16 cellular contexts compared by ENCODE assay signal in the genomic region with DNA sequence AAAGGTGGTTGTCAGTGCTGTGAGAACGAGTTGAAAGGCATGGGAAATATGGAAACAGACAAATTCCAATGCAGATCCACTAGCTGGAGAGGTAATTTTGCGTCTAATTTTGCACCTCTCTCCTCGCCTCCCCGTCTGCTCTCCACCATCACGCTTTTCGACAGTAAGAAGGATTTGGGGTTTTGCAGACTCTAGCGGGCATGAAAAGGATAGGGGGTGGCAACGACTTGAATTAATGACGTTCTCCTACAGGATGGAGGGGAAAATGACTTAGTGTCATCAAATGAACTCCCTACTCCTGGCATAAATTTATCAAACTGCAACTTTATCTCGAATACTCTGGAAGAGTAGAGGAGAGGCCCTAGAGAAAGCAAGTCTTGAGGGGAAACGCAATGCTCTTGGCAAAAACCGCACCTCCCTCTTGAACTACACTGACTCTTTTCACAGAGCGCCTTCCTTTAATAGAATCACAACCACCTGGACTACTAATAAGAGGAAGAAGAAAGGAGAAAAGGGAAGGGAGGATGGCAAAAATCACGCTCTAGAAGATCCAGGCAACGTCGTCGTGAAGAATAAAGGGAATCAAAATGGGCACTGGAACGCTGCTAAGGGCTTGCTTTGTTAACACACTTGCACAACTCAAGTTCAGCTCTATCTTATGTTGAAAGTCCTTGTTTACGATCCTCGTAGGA. TPM values are rescaled to one million over a fixed set of nuclear protein-coding genes. Genes with fewer than 3 reads are reported as not detected.
DNase-seq lines count a peak whose midpoint lies in the region; ATAC-seq, FAIRE-seq and TF ChIP-seq lines count a peak whose summit lies in the region.
"Had no signal": no experiment of that assay in that cellular context is flagged by ENCODE, and none has a peak within 500 bp of the region (broad histone marks: within the 10 kb centered on the region; RNA-seq: fewer than 3 reads in every experiment).

No MANE protein-coding gene starts in this region.

- no peak overlapping the region for H2BK5ac ChIP-seq in H9 (ENCODE audit: insufficient read length, low read length)

- H3K4me3 ChIP-seq in astrocyte of the spinal cord (ENCODE audit: low read depth, low read length), result peak overlapping the region; percentile 33
- peak overlapping the region; percentile 56 for H3K4me3 ChIP-seq in iPS-20b (ENCODE audit: low read length)
- H3K4me3 ChIP-seq in smooth muscle cell, result peak overlapping the region; percentile 28
- peak overlapping the region in 2 of 4 donors; percentile 23 to 49 for H3K4me3 ChIP-seq in pancreas

- H3K9me3 ChIP-seq in H9 (ENCODE audit: control insufficient read depth, low read depth, low read length) (peaks cover 20% of the 10 kb centered on the region), iPS-20b (ENCODE audit: insufficient read depth, low read depth, low read length) (no peaks in the 10 kb centered on the region), smooth muscle cell (replicated peaks; ENCODE audit: low read depth) (no peaks in the 10 kb centered on the region), pancreas (no peaks in the 10 kb centered on the region)

- DNase-seq in H9, result no peak
- no peak for DNase-seq in astrocyte of the spinal cord (ENCODE audit: low read depth, low spot score)
- DNase-seq in smooth muscle cell (lab: John Stamatoyannopoulos, UW; ENCODE audit: unreplicated experiment), result no peak
- no peak for DNase-seq in pancreas
- no peak for DNase-seq in RCC 7860 (ENCODE audit: low spot score)
- DNase-seq in NCI-H128 (lab: John Stamatoyannopoulos, UW; ENCODE audit: unreplicated experiment), result no peak
- DNase-seq: activated naive CD4-positive, alpha-beta T cell treated with Interleukin-2 at 50 U/mL for 16 hours; activated T-cell treated with anti-CD3 and anti-CD28 coated beads for 4 hours; CD4-positive, CD25-positive, alpha-beta regulatory T cell; effector memory CD4-positive, alpha-beta T cell; stimulated activated naive CD4-positive, alpha-beta T cell treated with Interleukin-2 at 50 U/mL for 16 hours had no signal

- TF ChIP-seq CTCF in H9 (conservative IDR thresholded peaks at IDR 0.05) (no peak), astrocyte of the spinal cord (IDR thresholded peaks at IDR 0.05; ENCODE audit: low read depth, low read length) (no peak), smooth muscle cell (IDR thresholded peaks at IDR 0.05; ENCODE audit: borderline replicate concordance, insufficient read depth, poor library complexity, severe bottlenecking) (no peak), pancreas (IDR thresholded peaks at IDR 0.05) (no peak)

- peaks cover 0 to 2% (median 2%) of the 10 kb centered on the region in 3 experiments; a peak in 2 of 7 replicates for H3K36me3 Mint-ChIP-seq in H9 (ENCODE audit: insufficient read depth in 1 of 3, low read depth in 3 of 3)
- H3K36me3 Mint-ChIP-seq: CD4-positive, CD25-positive, alpha-beta regulatory T cell had no signal

- H3K36me3 ChIP-seq in iPS-20b (ENCODE audit: insufficient read depth, low read depth, low read length), result no peaks in the 10 kb centered on the region
- H3K36me3 ChIP-seq in smooth muscle cell (ENCODE audit: low read depth), result no peaks in the 10 kb centered on the region
- H3K36me3 ChIP-seq in pancreas, result no peaks in the 10 kb centered on the region

- in situ Hi-C loops in astrocyte of the spinal cord (cut with HindIII; ENCODE audit: low sequenced_read_pairs), result no loop called here

- H3K23ac ChIP-seq in H9 (ENCODE audit: insufficient read length, low read depth, low read length), result no peak overlapping the region

- H3K27me3 Mint-ChIP-seq in H9 (ENCODE audit: low read depth), result peaks cover 95% of the 10 kb centered on the region

- no peak overlapping the region for H2AFZ ChIP-seq in H9 (ENCODE audit: low read length)
- no peak overlapping the region for H2AFZ ChIP-seq in smooth muscle cell (ENCODE audit: low read depth)

- no peak overlapping the region for H3K56ac ChIP-seq in H9 (ENCODE audit: insufficient read length, low read depth, low read length)

- no CpG with 5 or more reads among the region's 20 CpGs for WGBS in H9 (ENCODE audit: extremely low coverage, insufficient read length, low lambda C conversion rate)
- 37% methylated on average over 20 of the region's 20 CpGs for WGBS in smooth muscle cell (ENCODE audit: low lambda C conversion rate)
- WGBS in pancreas, 2 donors, result 31 to 33% methylated on average over 20 of the region's 20 CpGs

- peaks cover 59 to 62% of the 10 kb centered on the region in 2 experiments for H3K9me3 Mint-ChIP-seq in H9

- H3K79me2 ChIP-seq in H9 (ENCODE audit: insufficient read depth, low read length) (no peaks in the 10 kb centered on the region), smooth muscle cell (ENCODE audit: low read depth) (no peaks in the 10 kb centered on the region)

- H2BK12ac ChIP-seq in H9 (ENCODE audit: insufficient read length, low read depth, low read length), result no peak overlapping the region

- no peak overlapping the region for H4K5ac ChIP-seq in H9 (ENCODE audit: insufficient read length, low read depth, low read length)

- no peak overlapping the region for H3K27ac Mint-ChIP-seq in H9
- H3K27ac Mint-ChIP-seq: CD4-positive, CD25-positive, alpha-beta regulatory T cell had no signal

- no peak overlapping the region for H3K27ac ChIP-seq in H9 (ENCODE audit: insufficient read length, low read depth, low read length)
- H3K27ac ChIP-seq in iPS-20b (ENCODE audit: low read length), result no peak overlapping the region
- H3K27ac ChIP-seq in smooth muscle cell (ENCODE audit: low read depth), result no peak overlapping the region
- no peak overlapping the region for H3K27ac ChIP-seq in pancreas

- H3T11ph ChIP-seq in H9 (ENCODE audit: low read length), result no peak overlapping the region

- H4K91ac ChIP-seq in H9 (ENCODE audit: insufficient read length, low read depth, low read length), result no peak overlapping the region

- H3K4me1 Mint-ChIP-seq in H9, result peaks cover 11 to 16% of the 10 kb centered on the region in 2 experiments; a peak in 3 of 4 replicates
- H3K4me1 Mint-ChIP-seq: CD4-positive, CD25-positive, alpha-beta regulatory T cell; central memory CD8-positive, alpha-beta T cell had no signal

- FAIRE-seq in pancreas (lab: Jason Lieb, UNC) (no peak), RCC 7860 (lab: Jason Lieb, UNC) (no peak)

- intact Hi-C loops in pancreas (cut with DNase I), result no loop called here

- H3K4me3 Mint-ChIP-seq in H9, result peak overlapping the region; percentile 47 to 82
- H3K4me3 Mint-ChIP-seq: CD4-positive, CD25-positive, alpha-beta regulatory T cell; central memory CD8-positive, alpha-beta T cell had no signal

- H3K4me1 ChIP-seq in H9 (ENCODE audit: insufficient read depth, low read length) (no peaks in the 10 kb centered on the region), iPS-20b (ENCODE audit: insufficient read depth, low read length) (no peaks in the 10 kb centered on the region), smooth muscle cell (ENCODE audit: low read depth) (no peaks in the 10 kb centered on the region), pancreas (no peaks in the 10 kb centered on the region)

- H4K8ac ChIP-seq in H9 (replicated peaks; ENCODE audit: insufficient read length, low read depth, low read length), result no peak overlapping the region

- no peak overlapping the region for H2BK15ac ChIP-seq in H9 (ENCODE audit: low read depth, low read length)

- H4K20me1 ChIP-seq in H9 (ENCODE audit: control insufficient read depth, insufficient read depth, insufficient read length), result no peaks in the 10 kb centered on the region
- no peaks in the 10 kb centered on the region for H4K20me1 ChIP-seq in smooth muscle cell (ENCODE audit: low read depth)

- peaks cover 42% of the 10 kb centered on the region for H3K27me3 ChIP-seq in H9 (ENCODE audit: insufficient read depth, low read length)
- peaks cover 97% of the 10 kb centered on the region for H3K27me3 ChIP-seq in iPS-20b (ENCODE audit: insufficient read depth, low read length)
- peaks cover 82% of the 10 kb centered on the region for H3K27me3 ChIP-seq in smooth muscle cell (ENCODE audit: low read depth)
- peaks cover 0 to 20% (median 0%) of the 10 kb centered on the region in 4 donors for H3K27me3 ChIP-seq in pancreas

- no peaks in the 10 kb centered on the region for H3K79me1 ChIP-seq in H9 (ENCODE audit: insufficient read depth, low read depth, low read length, poor library complexity, severe bottlenecking)

- peaks cover 14% of the 10 kb centered on the region for H3K23me2 ChIP-seq in H9 (ENCODE audit: insufficient read length, low read depth, low read length, poor library complexity, severe bottlenecking)

- H3K4ac ChIP-seq in H9 (ENCODE audit: low read depth, low read length), result no peak overlapping the region

- no peak overlapping the region for H3K9ac ChIP-seq in H9 (ENCODE audit: extremely low read depth, insufficient read length, low read length)
- no peak overlapping the region for H3K9ac ChIP-seq in iPS-20b (ENCODE audit: low read depth, low read length)
- no peak overlapping the region for H3K9ac ChIP-seq in smooth muscle cell (ENCODE audit: low read depth)

- H3F3A ChIP-seq in smooth muscle cell (ENCODE audit: low read depth), result no peaks in the 10 kb centered on the region

- no peak overlapping the region for H2BK120ac ChIP-seq in H9 (ENCODE audit: low read depth, low read length, poor library complexity, severe bottlenecking)

- no peak overlapping the region for H2BK20ac ChIP-seq in H9 (ENCODE audit: low read depth, low read length, poor library complexity, severe bottlenecking)

- ATAC-seq in GM19463 (IDR thresholded peaks at IDR 0.05; ENCODE audit: unreplicated experiment), result no peak
- no peak for ATAC-seq in pancreas

- no peak overlapping the region for H2AK5ac ChIP-seq in H9 (ENCODE audit: insufficient read length, low read length)

- no peak overlapping the region for H3K14ac ChIP-seq in H9 (ENCODE audit: insufficient read depth, low read length)

- peak overlapping the region; percentile 81 for H3K4me2 ChIP-seq in H9 (ENCODE audit: insufficient read depth, insufficient read length, low read length)
- H3K4me2 ChIP-seq in smooth muscle cell, result peak overlapping the region; percentile 81

- no peak overlapping the region for H3K18ac ChIP-seq in H9 (ENCODE audit: insufficient read length, low read depth, low read length)

RNA-seq across cellular contexts. Expression of a gene that starts 0.9 kb away (rescaled TPM):
- total RNA-seq in H9 (2021) (0.09 and 0.11 TPM in 2 replicates), smooth muscle cell (0.09 TPM in 1 of 2 replicates, not detected in the other), pancreas (under 1 TPM; 0.03 to 0.67 (median 0.33) TPM)
- polyA plus RNA-seq in smooth muscle cell (0.18 TPM in 1 of 2 replicates, not detected in the other), pancreas (under 1 TPM; 0.19 to 0.30 TPM)
- total RNA-seq: CD4-positive, CD25-positive, alpha-beta regulatory T cell; LHCN-M2 had no signal
- polyA plus RNA-seq: AG04450; CD4-positive, CD25-positive, alpha-beta regulatory T cell had no signal
